25 cellular contexts compared by ENCODE assay signal in the genomic region with DNA sequence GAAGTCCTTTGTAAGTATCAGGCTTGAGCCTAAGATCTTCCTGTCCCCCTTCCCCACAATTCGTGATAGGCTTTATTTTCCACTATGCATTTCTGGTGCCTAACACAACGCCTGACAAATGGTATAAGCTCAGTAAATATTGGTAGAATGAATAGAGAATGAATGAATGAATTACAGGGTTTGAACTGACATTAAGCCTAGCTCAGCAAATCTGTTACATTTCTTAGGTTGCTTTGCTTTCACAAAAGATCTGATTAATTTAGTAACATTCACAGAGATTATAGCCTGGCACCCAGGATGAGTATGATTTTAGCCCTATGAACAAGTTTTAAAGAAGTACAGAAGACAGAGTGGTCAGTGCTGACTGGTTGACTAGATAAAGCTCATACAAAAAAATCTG.
"Had no signal": no experiment of that assay in that cellular context is flagged by ENCODE, and none has a peak within 500 bp of the region (broad histone marks: within the 10 kb centered on the region; RNA-seq: fewer than 3 reads in every experiment).

No MANE protein-coding gene starts in this region.

- ATAC-seq: effector memory CD8-positive, alpha-beta T cell; esophagus mucosa; gastrocnemius medialis; heart right ventricle; left cardiac atrium; left lung; left ventricle myocardium superior; lower lobe of right lung; mucosa of descending colon had no signal

- H3K9me3 ChIP-seq: colonic mucosa, esophagus squamous epithelium, gastrocnemius medialis, left lung, lower lobe of right lung, mucosa of descending colon had no signal

- H3K27me3 ChIP-seq: colonic mucosa, esophagus squamous epithelium, gastrocnemius medialis, heart right ventricle, left lung had no signal

- H3K36me3 ChIP-seq: colonic mucosa, esophagus squamous epithelium, gastrocnemius medialis, heart right ventricle, left lung, lower lobe of right lung had no signal

- H3K4me3 ChIP-seq: colonic mucosa, esophagus squamous epithelium, gastrocnemius medialis, heart right ventricle, left lung, lower lobe of right lung, mucosa of descending colon had no signal

- H3K27ac ChIP-seq: colonic mucosa, epithelial cell of prostate, esophagus squamous epithelium, heart right ventricle, left lung, lower lobe of right lung had no signal

- FAIRE-seq: islet of Langerhans, keratinocyte had no signal

- DNase-seq: colonic mucosa; cortex of kidney; effector CD8-positive, alpha-beta T cell; effector memory CD8-positive, alpha-beta T cell; endodermal cell; erythroblast; esophagus squamous epithelium; foreskin fibroblast; foreskin melanocyte; gastrocnemius medialis; glutamatergic neuron; head of caudate nucleus; heart right ventricle; hippocampal formation; left cardiac atrium; left lung; left ventricle myocardium superior; lower lobe of right lung; mesenchymal stem cell; mucosa of descending colon; naive B cell had no signal
